ENCODE assay signal across 8 cellular contexts in genomic region chr5:149434162-149435014, GRCh38. TPM values are rescaled to one million over a fixed set of nuclear protein-coding genes. Genes with fewer than 3 reads are reported as not detected.
DNase-seq lines count a peak whose midpoint lies in the region; ATAC-seq and TF ChIP-seq lines count a peak whose summit lies in the region.

No MANE protein-coding gene starts in this region.

- peaks cover 9% of the 10 kb centered on the region for H3F3A ChIP-seq in neural progenitor cell (ENCODE audit: low read depth)

- no peaks in the 10 kb centered on the region for H3K36me3 Mint-ChIP-seq in neural progenitor cell

- no peak overlapping the region for H3K9ac ChIP-seq in neural progenitor cell

- TF ChIP-seq EP300 in tibial nerve (IDR thresholded peaks at IDR 0.05) = no peak

- WGBS in tibial nerve, 2 donors = 39 to 46% methylated on average over 7 of the region's 7 CpGs

- no peaks in the 10 kb centered on the region for H3K79me2 ChIP-seq in neural progenitor cell (ENCODE audit: low read depth)

- ATAC-seq in HG03439 (IDR thresholded peaks at IDR 0.05; ENCODE audit: unreplicated experiment) = no peak

- H2AFZ ChIP-seq in neural progenitor cell (replicated peaks) = no peak overlapping the region

- DNase-seq in AG10803 (ENCODE audit: low read depth) = peak; percentile 84
- DNase-seq in GM20000 (ENCODE audit: low spot score) = peak; percentile 78
- DNase-seq in NCI-H82 treated with DMSO at 0.1 percent for 48 hours (lab: John Stamatoyannopoulos, UW; ENCODE audit: unreplicated experiment) = peak; percentile 35
- peak in 2 of 3 experiments; percentile 10 to 13 for DNase-seq in activated CD8-positive, alpha-beta memory T cell treated with anti-CD3 and anti-CD28 coated beads for 48 hours (ENCODE audit: low read depth in 2 of 3, low spot score in 2 of 3)
- DNase-seq in erythroblast (lab: John Stamatoyannopoulos, UW) = peak; percentile 45 to 74
- peak; percentile 81 for DNase-seq in neural progenitor cell (ENCODE audit: low spot score)
- peak; percentile 54 to 87 for DNase-seq in tibial nerve (ENCODE audit: low spot score in 2 of 2)

- H3K9me3 Mint-ChIP-seq in neural progenitor cell = no peaks in the 10 kb centered on the region

- H3K4me3 ChIP-seq in AG10803 (ENCODE audit: low read length) (no peak overlapping the region), neural progenitor cell (no peak overlapping the region), tibial nerve (no peak overlapping the region)

- H3K4me2 ChIP-seq in neural progenitor cell = no peak overlapping the region

- peaks cover 14% of the 10 kb centered on the region for H3K4me1 Mint-ChIP-seq in neural progenitor cell

- no peak overlapping the region for H3K4me3 Mint-ChIP-seq in neural progenitor cell

- H3K27ac Mint-ChIP-seq in neural progenitor cell = peak overlapping the region; percentile 29

- H3K27me3 Mint-ChIP-seq in neural progenitor cell (ENCODE audit: insufficient read depth, low read depth) = peaks cover 10% of the 10 kb centered on the region

- H3K4me1 ChIP-seq in neural progenitor cell (peaks cover 8% of the 10 kb centered on the region), tibial nerve (peaks cover 0 to 24% (median 5%) of the 10 kb centered on the region in 4 donors)

- H3K27ac ChIP-seq in neural progenitor cell (no peak overlapping the region), tibial nerve (no peak overlapping the region)

- H3K9me3 ChIP-seq in neural progenitor cell (ENCODE audit: low read depth) = no peaks in the 10 kb centered on the region
- H3K9me3 ChIP-seq in tibial nerve = no peaks in the 10 kb centered on the region

- no peaks in the 10 kb centered on the region for H3K36me3 ChIP-seq in neural progenitor cell
- H3K36me3 ChIP-seq in tibial nerve = peaks cover 0 to under 1% (median 0%) of the 10 kb centered on the region in 3 donors

- TF ChIP-seq CTCF in AG10803 (conservative IDR thresholded peaks at IDR 0.05; ENCODE audit: low read length) (peak; percentile 92), GM20000 (IDR thresholded peaks at IDR 0.05; ENCODE audit: extremely low read depth, missing control alignments) (peak; percentile 64), neural progenitor cell (IDR thresholded peaks at IDR 0.05) (peak; percentile 96), tibial nerve (IDR thresholded peaks at IDR 0.05) (peak; percentile 77 to 83 (median 83))

- no peaks in the 10 kb centered on the region for H3K27me3 ChIP-seq in neural progenitor cell
- no peaks in the 10 kb centered on the region for H3K27me3 ChIP-seq in tibial nerve

- H4K20me1 ChIP-seq in neural progenitor cell (ENCODE audit: low read depth) = no peaks in the 10 kb centered on the region

- TF ChIP-seq POLR2A in erythroblast (IDR thresholded peaks at IDR 0.05; ENCODE audit: low read length) = no peak
- TF ChIP-seq POLR2A in tibial nerve (IDR thresholded peaks at IDR 0.05) = no peak

RNA-seq across cellular contexts. Expression of gene IL17B, which starts 55.3 kb away (rescaled TPM):
- total RNA-seq in neural progenitor cell (ENCODE audit: low replicate concordance) (not detected in 2 replicates), tibial nerve (100 to 1,000 TPM in 1 of 4 donors, 10 to 100 TPM in 3; 22.8 to 109 (median 80.7) TPM)

Comparison
In these comparisons a context has a peak if more than half of its experiments do, and no peak if none do; other contexts are left out.
1. DNase-seq: peak in every context shown above with its lines; median percentile 84 in AG10803; 81 in neural progenitor cell; 78 in GM20000; 70 in tibial nerve; 60 in erythroblast; 35 in NCI-H82 treated with DMSO at 0.1 percent for 48 hours; 12 in activated CD8-positive, alpha-beta memory T cell treated with anti-CD3 and anti-CD28 coated beads for 48 hours.
2. RNA of gene IL17B, which starts 55.3 kb away (total RNA-seq): 22.8 to 109 TPM in tibial nerve; not detected in neural progenitor cell; every median in the first group is over 10 times any median in the second.
3. Peak in every context shown above with its lines, with median percentiles within 50 percentile points of each other: CTCF ChIP-seq.